In the genomic region with DNA sequence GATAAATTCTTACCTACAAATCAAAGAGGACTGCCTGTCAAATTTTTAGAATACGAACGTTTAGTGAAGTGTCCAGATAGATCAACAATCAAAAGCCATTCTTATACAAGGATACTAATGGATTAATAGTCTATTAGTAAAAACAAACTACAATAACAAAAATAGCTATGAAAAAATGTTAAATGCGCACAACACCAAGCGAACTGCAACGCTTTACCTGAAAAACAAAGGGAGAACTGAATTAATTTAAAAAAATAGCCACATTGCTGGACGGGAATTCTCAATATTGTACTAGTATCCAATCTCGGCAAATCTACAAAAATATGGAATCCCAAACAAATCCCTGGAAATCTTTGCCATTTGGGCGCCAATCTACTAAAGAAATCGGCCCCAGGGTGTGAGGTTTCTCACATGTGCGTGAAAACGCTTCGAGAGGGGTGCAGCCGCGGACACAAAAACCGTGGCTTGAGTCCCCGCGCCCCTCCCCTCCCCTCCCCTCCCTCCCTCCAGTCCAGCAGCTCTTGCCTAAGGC, we compare ENCODE assay signal across 8 cellular contexts. TPM values are rescaled to one million over a fixed set of nuclear protein-coding genes. Genes with fewer than 3 reads are reported as not detected.
DNase-seq lines count a peak whose midpoint lies in the region; ATAC-seq, FAIRE-seq and TF ChIP-seq lines count a peak whose summit lies in the region.

No MANE protein-coding gene starts in this region.

- CTCF ChIA-PET in OCI-LY7 (lab: Charles Lee; ENCODE audit: unreplicated experiment) = no interaction called here

- H3K4me3 Mint-ChIP-seq in endothelial cell (ENCODE audit: unreplicated experiment) = peak overlapping the region; percentile 86
- H3K4me3 Mint-ChIP-seq in osteocyte (ENCODE audit: unreplicated experiment) = peak overlapping the region; percentile 86

- H3K36me3 ChIP-seq in OCI-LY7 (ENCODE audit: insufficient read depth, low read length) = no peaks in the 10 kb centered on the region; the same call in 1 of the 2 replicates

- peak; percentile 44 for FAIRE-seq in D721Med (lab: Jason Lieb, UNC)

- peak overlapping the region; percentile 67 for H3K4me3 ChIP-seq in OCI-LY7 (ENCODE audit: low read depth, low read length, poor library complexity, severe bottlenecking)

- intact Hi-C loops in OCI-LY7 (cut with micrococcal nuclease; ENCODE audit: unreplicated experiment) = loop anchor here (2.0 to 5.0 kb wide), 2 partner anchors 55 to 90 kb away; a partner anchor contains a TSS

- H3K9me3 Mint-ChIP-seq in endothelial cell (ENCODE audit: unreplicated experiment) (no peaks in the 10 kb centered on the region), osteocyte (ENCODE audit: unreplicated experiment) (no peaks in the 10 kb centered on the region)

- ATAC-seq in GM18868 (IDR thresholded peaks at IDR 0.05; ENCODE audit: unreplicated experiment) (no peak), HG03159 (IDR thresholded peaks at IDR 0.05; ENCODE audit: unreplicated experiment) (no peak), GM21825 (IDR thresholded peaks at IDR 0.05; ENCODE audit: unreplicated experiment) (no peak)

- H3K27ac Mint-ChIP-seq in endothelial cell (ENCODE audit: unreplicated experiment) (peak overlapping the region; percentile 84), osteocyte (ENCODE audit: unreplicated experiment) (peak overlapping the region; percentile 99)

- POLR2A ChIA-PET in OCI-LY7 (lab: Charles Lee) = interaction anchor here (0.6 to 2.6 kb wide), 3 partner anchors 16 to 666 kb away, joined by 3 to 21 read pairs (median 4); a partner anchor contains a TSS

- H3K9me3 ChIP-seq in OCI-LY7 (ENCODE audit: low read length) = no peaks in the 10 kb centered on the region

- H3K79me2 ChIP-seq in OCI-LY7 (ENCODE audit: insufficient read depth, low read depth, low read length) = no peaks in the 10 kb centered on the region

- H2AFZ ChIP-seq in OCI-LY7 (ENCODE audit: low read length) = peak overlapping the region; percentile 64; the same call in 1 of the 2 replicates

- no peaks in the 10 kb centered on the region for H4K20me1 ChIP-seq in OCI-LY7 (ENCODE audit: insufficient read depth, low read length)

- no TSS peak for BruUV-seq in OCI-LY7 (replicated peaks; lab: Mats Ljungman, UMichigan)

- no peaks in the 10 kb centered on the region for H3K9me2 ChIP-seq in OCI-LY7 (ENCODE audit: insufficient read depth, low read length)

- H3K27ac ChIP-seq in OCI-LY7 (ENCODE audit: low read depth, low read length, poor library complexity, severe bottlenecking) = no peak overlapping the region

- H3K4me2 ChIP-seq in OCI-LY7 (ENCODE audit: low read length) = peak overlapping the region; percentile 58

- H3K27me3 Mint-ChIP-seq in endothelial cell (ENCODE audit: unreplicated experiment) (peaks cover 7% of the 10 kb centered on the region), osteocyte (ENCODE audit: unreplicated experiment) (no peaks in the 10 kb centered on the region)

- peaks cover 6% of the 10 kb centered on the region for H3K4me1 ChIP-seq in OCI-LY7 (ENCODE audit: insufficient read depth, low read length, poor library complexity, severe bottlenecking)

- H3K36me3 Mint-ChIP-seq in endothelial cell (ENCODE audit: low read depth, unreplicated experiment) (no peaks in the 10 kb centered on the region), osteocyte (ENCODE audit: unreplicated experiment) (peaks cover 6% of the 10 kb centered on the region)

- DNase-seq in D721Med (ENCODE audit: insufficient read length, low spot score) (no peak), OCI-LY7 (ENCODE audit: low spot score) (no peak), endothelial cell (ENCODE audit: low spot score) (no peak), osteocyte (ENCODE audit: extremely low spot score, unreplicated experiment) (no peak), epidermal melanocyte (ENCODE audit: insufficient read length, low spot score) (no peak)

- H3K4me1 Mint-ChIP-seq in endothelial cell (ENCODE audit: unreplicated experiment) (peaks cover 15% of the 10 kb centered on the region), osteocyte (ENCODE audit: unreplicated experiment) (peaks cover 30% of the 10 kb centered on the region)

- no peak for TF ChIP-seq CTCF in D721Med (IDR thresholded peaks at IDR 0.05; ENCODE audit: insufficient read depth, missing control alignments)
- no peak for TF ChIP-seq CTCF in OCI-LY7 (conservative IDR thresholded peaks at IDR 0.05; ENCODE audit: low read length)
- no peak for TF ChIP-seq CTCF in endothelial cell (IDR thresholded peaks at IDR 0.05; ENCODE audit: unreplicated experiment)
- no peak for TF ChIP-seq CTCF in osteocyte (IDR thresholded peaks at IDR 0.05)

RNA-seq across cellular contexts. Expression of a gene that starts 55.6 kb away (rescaled TPM):
- total RNA-seq in OCI-LY7 (2014; rRNA removed; shearing (Covaris generic)) = 23.0 and 24.2 TPM in 2 replicates
- total RNA-seq in OCI-LY7 (2022) (54.4 and 61.1 TPM in 2 replicates), endothelial cell (ENCODE audit: unreplicated experiment) (14.5 TPM), osteocyte (44.8 and 45.2 TPM in 2 replicates)
